ENCODE assay signal across 27 cellular contexts in genomic region chr19:47380559-47380958, GRCh38. TPM values are rescaled to one million over a fixed set of nuclear protein-coding genes. Genes with fewer than 3 reads are reported as not detected.
"Had no signal": no experiment of that assay in that cellular context is flagged by ENCODE, and none has a peak within 500 bp of the region (broad histone marks: within the 10 kb centered on the region; RNA-seq: fewer than 3 reads in every experiment).

No MANE protein-coding gene starts in this region.

- H3K4me3 Mint-ChIP-seq: activated CD4-positive, alpha-beta memory T cell treated with anti-CD3 and anti-CD28 coated beads for 36 hours; activated T-helper 17 cell treated with anti-CD3 and anti-CD28 coated beads, Interleukin-2, amount 50 U/mL, for 72 hours; neural crest cell; T-helper 2 cell treated with Interferon-gamma antibody and Interleukin-4, amounts not matched to agents 5 μg/mL and 100 μg/mL, for 36 hours had no signal

- H3K9me3 Mint-ChIP-seq: activated CD4-positive, alpha-beta memory T cell treated with anti-CD3 and anti-CD28 coated beads for 36 hours; activated T-helper 17 cell treated with anti-CD3 and anti-CD28 coated beads, Interleukin-2, amount 50 U/mL, for 72 hours; naive thymus-derived CD8-positive, alpha-beta T cell; neural crest cell; T-helper 2 cell treated with Interferon-gamma antibody and Interleukin-4, amounts not matched to agents 5 μg/mL and 100 μg/mL, for 36 hours had no signal

- H3K9me3 ChIP-seq: breast epithelium, left lung, lower lobe of right lung, spleen, tibial nerve had no signal

- H3K27ac Mint-ChIP-seq: activated CD4-positive, alpha-beta memory T cell treated with anti-CD3 and anti-CD28 coated beads for 36 hours had no signal

- H3K4me1 ChIP-seq: breast epithelium, lower lobe of right lung, tibial nerve had no signal

- H3K4me3 ChIP-seq: breast epithelium, left lung, lower lobe of right lung, tibial nerve had no signal

- DNase-seq: activated CD4-positive, alpha-beta memory T cell treated with anti-CD3 and anti-CD28 coated beads for 36 hours; activated CD4-positive, alpha-beta T cell treated with anti-CD3 and anti-CD28 coated beads for 48 hours; activated CD8-positive, alpha-beta memory T cell treated with anti-CD3 and anti-CD28 coated beads, Interleukin-2, amount 50 U/mL, for 4 hours; activated gamma-delta T cell treated with Interleukin-2 at 50 U/mL for 16 hours; activated naive CD4-positive, alpha-beta T cell treated with anti-CD3 and anti-CD28 coated beads, Interleukin-2, amount 50 U/mL, for 16 hours; activated T-cell treated with anti-CD3 and anti-CD28 coated beads, Interleukin-2, amount 50 U/mL, for 1 hour; effector CD8-positive, alpha-beta T cell; left lung; lower lobe of right lung; mesenchymal stem cell; naive thymus-derived CD8-positive, alpha-beta T cell; occipital lobe; posterior cingulate gyrus; right cardiac atrium; stimulated activated naive CD4-positive, alpha-beta T cell treated with Interleukin-2 at 50 U/mL for 16 hours had no signal

- FAIRE-seq: colon, frontal cortex, islet of Langerhans had no signal

- ATAC-seq: activated T-helper 17 cell treated with anti-CD3 and anti-CD28 coated beads, Interleukin-2, amount 50 U/mL, for 72 hours; left lung; lower lobe of right lung; naive thymus-derived CD8-positive, alpha-beta T cell; right cardiac atrium had no signal

- H3K27me3 ChIP-seq: breast epithelium, spleen, tibial nerve had no signal

- H3K27ac ChIP-seq: breast epithelium, lower lobe of right lung, tibial nerve, VCaP had no signal

- H3K27me3 Mint-ChIP-seq: activated CD4-positive, alpha-beta memory T cell treated with anti-CD3 and anti-CD28 coated beads for 36 hours; activated T-helper 17 cell treated with anti-CD3 and anti-CD28 coated beads, Interleukin-2, amount 50 U/mL, for 72 hours; naive thymus-derived CD8-positive, alpha-beta T cell had no signal

RNA-seq across cellular contexts. Expression of gene MEIS3, which starts 38.8 kb away (rescaled TPM):
- total RNA-seq: activated CD8-positive, alpha-beta memory T cell treated with anti-CD3 and anti-CD28 coated beads for 36 hours; naive thymus-derived CD8-positive, alpha-beta T cell had no signal
- polyA plus RNA-seq: naive thymus-derived CD8-positive, alpha-beta T cell had no signal

RNA-seq across cellular contexts. Expression of gene C5AR2, which starts 48.6 kb away (rescaled TPM):
- total RNA-seq: activated CD8-positive, alpha-beta memory T cell treated with anti-CD3 and anti-CD28 coated beads for 36 hours; epithelial cell of proximal tubule; neural crest cell had no signal
- polyA plus RNA-seq: naive thymus-derived CD8-positive, alpha-beta T cell had no signal
